In the genomic region with DNA sequence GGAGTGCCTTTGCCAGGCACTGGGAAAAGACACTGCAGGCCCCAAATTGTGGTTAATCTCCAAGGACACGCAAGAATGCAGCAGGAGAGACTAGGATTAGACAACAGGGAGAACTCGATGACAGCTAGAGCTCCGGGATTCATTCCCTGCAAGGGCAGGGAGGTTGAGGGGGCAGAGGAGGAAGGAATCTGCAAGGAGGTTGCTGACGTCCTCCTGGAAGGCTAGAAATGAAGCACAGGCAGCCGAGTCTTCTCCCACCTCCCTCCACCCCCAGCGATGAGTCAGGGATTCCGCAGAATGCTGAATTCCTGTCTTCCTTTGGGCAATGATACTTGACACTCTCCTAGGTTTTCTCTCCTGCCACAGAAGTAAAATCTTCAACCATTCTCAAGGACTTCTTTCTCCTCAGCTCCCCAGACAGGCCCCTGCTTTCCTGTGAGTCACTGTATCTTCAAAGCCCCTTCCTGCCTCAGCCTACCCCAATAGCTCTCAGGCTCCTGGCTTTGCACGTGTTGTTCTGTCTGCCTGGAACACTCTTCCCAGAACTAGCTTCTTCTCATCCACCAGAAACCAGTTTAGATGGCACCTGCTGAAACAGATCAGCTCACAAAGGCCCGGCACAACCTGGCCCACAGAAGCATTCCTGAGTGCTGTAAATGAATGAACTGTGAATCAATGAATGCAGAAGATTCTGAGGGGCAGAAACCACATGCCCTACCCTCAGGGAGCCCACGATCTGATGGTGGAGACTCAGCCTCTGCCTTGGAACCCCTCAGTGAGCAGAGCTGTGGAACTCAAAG, we compare ENCODE assay signal across 11 cellular contexts.
DNase-seq lines count a peak whose midpoint lies in the region; ATAC-seq, FAIRE-seq and TF ChIP-seq lines count a peak whose summit lies in the region.
"Had no signal": no experiment of that assay in that cellular context is flagged by ENCODE, and none has a peak within 500 bp of the region (broad histone marks: within the 10 kb centered on the region; RNA-seq: fewer than 3 reads in every experiment).

No MANE protein-coding gene starts in this region.

- DNase-seq in GM04503 (ENCODE audit: low read depth) (peak; percentile 92), RCC 7860 (ENCODE audit: low spot score) (peak; percentile 94), esophagus squamous epithelium (lab: John Stamatoyannopoulos, UW) (no peak), trophoblast cell (peak; percentile 71 to 81), NCI-H446 treated with DMSO at 0.1 percent for 48 hours (lab: John Stamatoyannopoulos, UW) (no peak), inferior parietal cortex (ENCODE audit: extremely low spot score) (no peak)
- DNase-seq: upper lobe of left lung had no signal

- no peaks in the 10 kb centered on the region for H3K36me3 ChIP-seq in esophagus squamous epithelium
- no peaks in the 10 kb centered on the region for H3K36me3 ChIP-seq in trophoblast cell (ENCODE audit: control insufficient read depth in 1 of 2, insufficient read depth in 2 of 2, low read length in 2 of 2)
- H3K36me3 ChIP-seq: upper lobe of left lung had no signal

- H2BK12ac ChIP-seq in trophoblast cell (ENCODE audit: low read length), result peak overlapping the region; percentile 78

- H3K18ac ChIP-seq in trophoblast cell (ENCODE audit: low read length), result no peak overlapping the region

- intact Hi-C loops in esophagus squamous epithelium (cut with DNase I), result no loop called here

- peak overlapping the region; percentile 26 for H3K14ac ChIP-seq in trophoblast cell (ENCODE audit: low read length)

- no peak overlapping the region for H3K4ac ChIP-seq in trophoblast cell (ENCODE audit: low read depth, low read length)

- H3K9me3 ChIP-seq in esophagus squamous epithelium (no peaks in the 10 kb centered on the region), trophoblast cell (ENCODE audit: insufficient read depth, low read depth, low read length) (peaks cover 2% of the 10 kb centered on the region)
- H3K9me3 ChIP-seq: upper lobe of left lung had no signal

- no peaks in the 10 kb centered on the region for H3K27me3 ChIP-seq in esophagus squamous epithelium
- H3K27me3 ChIP-seq in trophoblast cell (ENCODE audit: insufficient read depth, low read length), result no peaks in the 10 kb centered on the region
- H3K27me3 ChIP-seq: upper lobe of left lung had no signal

- no peak overlapping the region for H3K23ac ChIP-seq in trophoblast cell (ENCODE audit: low read length)

- no peak overlapping the region for H4K8ac ChIP-seq in trophoblast cell (ENCODE audit: low read depth, low read length)

- H3K4me2 ChIP-seq in trophoblast cell (ENCODE audit: low read length), result peak overlapping the region; percentile 11

- peak overlapping the region; percentile 54 for H2BK120ac ChIP-seq in trophoblast cell (ENCODE audit: insufficient read depth, low read length, poor library complexity)

- ATAC-seq in HG02642 (IDR thresholded peaks at IDR 0.05; ENCODE audit: poor library complexity, unreplicated experiment) (no peak), GM21423 (IDR thresholded peaks at IDR 0.05; ENCODE audit: unreplicated experiment) (no peak)

- H4K12ac ChIP-seq in trophoblast cell (ENCODE audit: low read depth, low read length), result no peak overlapping the region

- no peak for TF ChIP-seq CTCF in esophagus squamous epithelium (IDR thresholded peaks at IDR 0.05)

- H3K27ac ChIP-seq in esophagus squamous epithelium (peak overlapping the region in 3 of 4 donors; percentile 44 to 49 (median 45)), trophoblast cell (ENCODE audit: low read depth, low read length) (peak overlapping the region; percentile 83)
- H3K27ac ChIP-seq: upper lobe of left lung, VCaP had no signal

- no peak for TF ChIP-seq POLR2A in esophagus squamous epithelium (IDR thresholded peaks at IDR 0.05)

- peak; percentile 81 for FAIRE-seq in RCC 7860 (lab: Jason Lieb, UNC)
- FAIRE-seq: islet of Langerhans had no signal

- H2AFZ ChIP-seq in trophoblast cell (ENCODE audit: insufficient read depth, low read length, poor library complexity), result no peak overlapping the region

- H2AK5ac ChIP-seq in trophoblast cell (ENCODE audit: low read length), result peak overlapping the region; percentile 80

- no peak overlapping the region for H3K4me3 ChIP-seq in esophagus squamous epithelium
- no peak overlapping the region for H3K4me3 ChIP-seq in trophoblast cell (ENCODE audit: low read depth, low read length)
- H3K4me3 ChIP-seq: upper lobe of left lung had no signal

- H3K79me2 ChIP-seq in trophoblast cell (ENCODE audit: control insufficient read depth, insufficient read depth, low read length, poor library complexity), result peaks cover 3% of the 10 kb centered on the region

- H4K91ac ChIP-seq in trophoblast cell (ENCODE audit: low read depth, low read length), result peak overlapping the region; percentile 52

- no peak overlapping the region for H3K9ac ChIP-seq in trophoblast cell (ENCODE audit: low read length)

- 20 to 44% methylated on average over 9 to 10 of the region's 10 CpGs for whole genome bisulfite sequencing in esophagus squamous epithelium, 2 donors
- WGBS in trophoblast cell (ENCODE audit: extremely low coverage, insufficient coverage, insufficient read length), result no CpG with 5 or more reads among the region's 10 CpGs

- H3K79me1 ChIP-seq in trophoblast cell (ENCODE audit: low read length), result peaks cover 23% of the 10 kb centered on the region

- H3K4me1 ChIP-seq in esophagus squamous epithelium (peaks cover 15 to 51% (median 28%) of the 10 kb centered on the region in 3 donors), trophoblast cell (ENCODE audit: control insufficient read depth in 1 of 2, insufficient read depth in 2 of 2, low read length in 2 of 2) (peaks cover 21 to 29% of the 10 kb centered on the region in 2 experiments)

- peak overlapping the region; percentile 17 for H2BK5ac ChIP-seq in trophoblast cell (ENCODE audit: low read depth, low read length, poor library complexity)

Comparison
In these comparisons a context has a peak if more than half of its experiments do, and no peak if none do; other contexts are left out.
1. DNase-seq: peak in GM04503 (single experiment), RCC 7860 (single experiment) and trophoblast cell (2 of 2); none in esophagus squamous epithelium (single experiment), NCI-H446 treated with DMSO at 0.1 percent for 48 hours (single experiment) and inferior parietal cortex (single experiment).